In genomic region chr16:58866935-58867334, GRCh38 we compare ENCODE assay signal across 28 cellular contexts.
"Had no signal": no experiment of that assay in that cellular context is flagged by ENCODE, and none has a peak within 500 bp of the region (broad histone marks: within the 10 kb centered on the region; RNA-seq: fewer than 3 reads in every experiment).

No MANE protein-coding gene starts in this region.

- H3K27ac Mint-ChIP-seq: activated CD4-positive, alpha-beta memory T cell treated with anti-CD3 and anti-CD28 coated beads, Interleukin-2, amount 10 ng/mL, durations not matched to agents 7 days and 5 days; activated CD4-positive, alpha-beta T cell treated with anti-CD3 and anti-CD28 coated beads, Interleukin-2, amount 10 ng/mL, durations not matched to agents 7 days and 5 days; activated naive CD8-positive, alpha-beta T cell; activated T-cell treated with anti-CD3 and anti-CD28 coated beads, Interleukin-2, amount 50 U/mL, for 24 hours; activated T-cell treated with anti-CD3 and anti-CD28 coated beads, Interleukin-2, amount 50 U/mL, for 72 hours; effector memory CD8-positive, alpha-beta T cell; T-helper 17 cell; T-helper 2 cell treated with Interferon-gamma antibody and Interleukin-4, amounts not matched to agents 5 μg/mL and 100 μg/mL, for 36 hours had no signal

- H3K9me3 ChIP-seq: body of pancreas, esophagus squamous epithelium had no signal

- H3K4me3 ChIP-seq: body of pancreas, esophagus squamous epithelium had no signal

- H3K4me3 Mint-ChIP-seq: activated CD4-positive, alpha-beta memory T cell treated with anti-CD3 and anti-CD28 coated beads, Interleukin-2, amount 10 ng/mL, durations not matched to agents 7 days and 5 days; activated CD4-positive, alpha-beta T cell treated with anti-CD3 and anti-CD28 coated beads, Interleukin-2, amount 10 ng/mL, durations not matched to agents 7 days and 5 days; activated naive CD8-positive, alpha-beta T cell; activated T-cell treated with anti-CD3 and anti-CD28 coated beads, Interleukin-2, amount 50 U/mL, for 24 hours; activated T-cell treated with anti-CD3 and anti-CD28 coated beads, Interleukin-2, amount 50 U/mL, for 72 hours; effector memory CD8-positive, alpha-beta T cell; T-helper 17 cell; T-helper 2 cell treated with Interferon-gamma antibody and Interleukin-4, amounts not matched to agents 5 μg/mL and 100 μg/mL, for 36 hours had no signal

- H3K36me3 ChIP-seq: esophagus squamous epithelium had no signal

- ATAC-seq: activated T-cell treated with anti-CD3 and anti-CD28 coated beads, Interleukin-2, amount 50 U/mL, for 72 hours; body of pancreas; effector memory CD8-positive, alpha-beta T cell; T-helper 17 cell had no signal

- H3K27ac ChIP-seq: body of pancreas, epithelial cell of prostate, esophagus squamous epithelium had no signal

- H3K4me1 Mint-ChIP-seq: activated CD4-positive, alpha-beta memory T cell treated with anti-CD3 and anti-CD28 coated beads, Interleukin-2, amount 10 ng/mL, durations not matched to agents 7 days and 5 days; activated CD4-positive, alpha-beta T cell treated with anti-CD3 and anti-CD28 coated beads, Interleukin-2, amount 10 ng/mL, durations not matched to agents 7 days and 5 days; T-helper 17 cell had no signal

- H3K36me3 Mint-ChIP-seq: activated naive CD8-positive, alpha-beta T cell had no signal

- H3K27me3 ChIP-seq: body of pancreas, esophagus squamous epithelium had no signal

- H3K9me3 Mint-ChIP-seq: activated CD4-positive, alpha-beta memory T cell treated with anti-CD3 and anti-CD28 coated beads, Interleukin-2, amount 10 ng/mL, durations not matched to agents 7 days and 5 days; activated CD4-positive, alpha-beta T cell treated with anti-CD3 and anti-CD28 coated beads, Interleukin-2, amount 10 ng/mL, durations not matched to agents 7 days and 5 days; activated T-cell treated with anti-CD3 and anti-CD28 coated beads, Interleukin-2, amount 50 U/mL, for 24 hours; effector memory CD8-positive, alpha-beta T cell; T-helper 2 cell treated with Interferon-gamma antibody and Interleukin-4, amounts not matched to agents 5 μg/mL and 100 μg/mL, for 36 hours had no signal

- DNase-seq: activated CD4-positive, alpha-beta memory T cell treated with anti-CD3 and anti-CD28 coated beads, Interleukin-2, amount 10 ng/mL, durations not matched to agents 7 days and 5 days; activated CD4-positive, alpha-beta T cell treated with anti-CD3 and anti-CD28 coated beads for 1 hour; activated CD4-positive, alpha-beta T cell treated with anti-CD3 and anti-CD28 coated beads for 4 hours; activated CD4-positive, alpha-beta T cell treated with anti-CD3 and anti-CD28 coated beads, Interleukin-2, amount 10 ng/mL, durations not matched to agents 7 days and 5 days; activated CD4-positive, alpha-beta T cell treated with anti-CD3 and anti-CD28 coated beads, Interleukin-2, amount 50 U/mL, for 4 hours; activated CD8-positive, alpha-beta memory T cell treated with anti-CD3 and anti-CD28 coated beads, Interleukin-2, amount 50 U/mL, for 48 hours; activated gamma-delta T cell; activated naive CD4-positive, alpha-beta T cell; activated naive CD4-positive, alpha-beta T cell treated with anti-CD3 and anti-CD28 coated beads, Interleukin-2, amount 50 U/mL, for 16 hours; activated T-cell treated with anti-CD3 and anti-CD28 coated beads for 4 hours; activated T-cell treated with anti-CD3 and anti-CD28 coated beads, Interleukin-2, amount 50 U/mL, for 24 hours; activated T-cell treated with anti-CD3 and anti-CD28 coated beads, Interleukin-2, amount 50 U/mL, for 72 hours; amniotic stem cell; anterior cingulate cortex; body of pancreas; caudate nucleus; cortex of kidney; dermis blood vessel endothelial cell; effector CD4-positive, alpha-beta T cell; effector memory CD8-positive, alpha-beta T cell; esophagus squamous epithelium; head of caudate nucleus; T-helper 1 cell; T-helper 17 cell; T1000 had no signal

- H3K4me1 ChIP-seq: body of pancreas, esophagus squamous epithelium had no signal

- H3K27me3 Mint-ChIP-seq: activated CD4-positive, alpha-beta memory T cell treated with anti-CD3 and anti-CD28 coated beads, Interleukin-2, amount 10 ng/mL, durations not matched to agents 7 days and 5 days; activated CD4-positive, alpha-beta T cell treated with anti-CD3 and anti-CD28 coated beads, Interleukin-2, amount 10 ng/mL, durations not matched to agents 7 days and 5 days had no signal
